In the genomic region with DNA sequence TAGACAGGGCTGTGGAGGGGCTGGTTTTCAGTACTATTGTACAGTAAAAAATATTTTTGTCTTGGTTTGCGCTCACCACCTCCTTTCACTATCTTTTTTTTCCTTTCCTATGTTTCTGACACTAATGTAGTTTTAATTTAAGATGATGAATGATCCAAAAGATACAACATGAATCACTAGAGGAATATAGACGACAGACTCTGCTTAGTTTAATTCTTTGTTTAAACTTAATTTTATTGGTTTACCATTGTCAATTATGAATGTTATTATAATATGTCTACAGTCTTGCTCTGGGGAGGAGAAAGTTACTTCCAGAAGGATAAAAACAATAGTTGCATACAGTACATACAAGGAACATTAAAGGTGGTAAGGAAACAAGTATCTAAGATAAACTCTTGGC, we compare ENCODE assay signal across 33 cellular contexts.
"Had no signal": no experiment of that assay in that cellular context is flagged by ENCODE, and none has a peak within 500 bp of the region (broad histone marks: within the 10 kb centered on the region; RNA-seq: fewer than 3 reads in every experiment).

No MANE protein-coding gene starts in this region.

- H3K4me1 ChIP-seq: adrenal gland, ascending aorta, breast epithelium had no signal

- DNase-seq: activated effector memory CD4-positive, alpha-beta T cell treated with anti-CD3 and anti-CD28 coated beads, Interleukin-2, amount 50 U/mL, for 16 hours; activated effector memory CD4-positive, alpha-beta T cell treated with Interleukin-2 at 50 U/mL for 16 hours; activated gamma-delta T cell; activated gamma-delta T cell treated with Interleukin-2 at 50 U/mL for 16 hours; activated naive CD4-positive, alpha-beta T cell; activated naive CD4-positive, alpha-beta T cell treated with anti-CD3 and anti-CD28 coated beads for 36 hours; activated naive CD4-positive, alpha-beta T cell treated with anti-CD3 and anti-CD28 coated beads, Interleukin-2, amount 10 ng/mL, durations not matched to agents 7 days and 5 days; activated naive CD4-positive, alpha-beta T cell treated with anti-CD3 and anti-CD28 coated beads, Interleukin-2, amount 50 U/mL, for 16 hours; activated naive CD4-positive, alpha-beta T cell treated with Interleukin-2 at 50 U/mL for 16 hours; activated naive CD8-positive, alpha-beta T cell treated with anti-CD3 and anti-CD28 coated beads for 36 hours; activated naive CD8-positive, alpha-beta T cell treated with anti-CD3 and anti-CD28 coated beads, Interleukin-2, amount 10 ng/mL, durations not matched to agents 7 days and 5 days; activated naive CD8-positive, alpha-beta T cell treated with anti-CD3 and anti-CD28 coated beads, Interleukin-2, amount 50 U/mL, for 24 hours; activated T-cell treated with anti-CD3 and anti-CD28 coated beads, Interleukin-2, amount 50 U/mL, for 4 hours; activated T-cell treated with anti-CD3 and anti-CD28 coated beads, Interleukin-2, amount 50 U/mL, for 48 hours; activated T-cell treated with anti-CD3 and anti-CD28 coated beads, Interleukin-2, amount 50 U/mL, for 72 hours; adrenal gland; amniotic stem cell; amygdala; anterior cingulate cortex; aorta; body of pancreas; brain microvascular endothelial cell; caudate nucleus; central memory CD4-positive, alpha-beta T cell; cerebellar nuclear complex had no signal

- H3K27ac ChIP-seq: adrenal gland, ascending aorta, body of pancreas, brain microvascular endothelial cell, breast epithelium, cardiac muscle cell had no signal

- FAIRE-seq: astrocyte, bronchial epithelial cell, colon had no signal

- H3K4me3 ChIP-seq: adrenal gland, ascending aorta, body of pancreas, breast epithelium, cardiac muscle cell had no signal

- ATAC-seq: activated naive CD4-positive, alpha-beta T cell treated with anti-CD3 and anti-CD28 coated beads, Interleukin-2, amount 50 U/mL, for 72 hours; activated naive CD8-positive, alpha-beta T cell treated with anti-CD3 and anti-CD28 coated beads, Interleukin-2, amount 50 U/mL, for 24 hours; activated T-cell treated with anti-CD3 and anti-CD28 coated beads, Interleukin-2, amount 50 U/mL, for 4 hours; activated T-cell treated with anti-CD3 and anti-CD28 coated beads, Interleukin-2, amount 50 U/mL, for 72 hours; activated T-helper 17 cell treated with anti-CD3 and anti-CD28 coated beads, Interleukin-2, amount 50 U/mL, for 72 hours; body of pancreas had no signal

- H3K36me3 ChIP-seq: adrenal gland, ascending aorta, brain microvascular endothelial cell, breast epithelium, cardiac muscle cell had no signal

- H3K27me3 ChIP-seq: adrenal gland, ascending aorta, body of pancreas, brain microvascular endothelial cell, breast epithelium, cardiac muscle cell had no signal

- H3K9me3 ChIP-seq: adrenal gland, ascending aorta, body of pancreas, breast epithelium had no signal
